Comparison of ENCODE assay signal across 31 cellular contexts in genomic region chr1:32685498-32685897, GRCh38. TPM values are rescaled to one million over a fixed set of nuclear protein-coding genes. Genes with fewer than 3 reads are reported as not detected.
DNase-seq lines count a peak whose midpoint lies in the region; ATAC-seq, FAIRE-seq and TF ChIP-seq lines count a peak whose summit lies in the region.
"Had no signal": no experiment of that assay in that cellular context is flagged by ENCODE, and none has a peak within 500 bp of the region (broad histone marks: within the 10 kb centered on the region; RNA-seq: fewer than 3 reads in every experiment).

No MANE protein-coding gene starts in this region.

- H3K27me3 Mint-ChIP-seq in activated naive CD4-positive, alpha-beta T cell treated with anti-CD3 and anti-CD28 coated beads, Interleukin-2, amount 50 U/mL, for 24 hours, result no peaks in the 10 kb centered on the region
- no peaks in the 10 kb centered on the region for H3K27me3 Mint-ChIP-seq in activated T-helper 2 cell treated with anti-CD3 and anti-CD28 coated beads, Interferon-gamma antibody, Interleukin-2, Interleukin-4, amounts not matched to agents 10 μg/mL and 5 μg/mL and 100 μg/mL, durations not matched to agents 14 hours and 24 hours and 36 hours (ENCODE audit: low read depth)
- H3K27me3 Mint-ChIP-seq: CD4-positive, CD25-positive, alpha-beta regulatory T cell; memory B cell had no signal

- intact Hi-C loops in K562 (cut with micrococcal nuclease), result no loop called here
- intact Hi-C loops in activated T-helper 2 cell treated with anti-CD3 and anti-CD28 coated beads, Interferon-gamma antibody, Interleukin-2, Interleukin-4, amounts not matched to agents 10 μg/mL and 5 μg/mL and 100 μg/mL, durations not matched to agents 14 hours and 24 hours and 36 hours (cut with micrococcal nuclease), result no loop called here

- TF ChIP-seq POLR2A in K562 (conservative IDR thresholded peaks at IDR 0.05) (peak; percentile 31), gastroesophageal sphincter (IDR thresholded peaks at IDR 0.05) (no peak)

- H3K4me3 Mint-ChIP-seq in activated naive CD4-positive, alpha-beta T cell treated with anti-CD3 and anti-CD28 coated beads, Interleukin-2, amount 50 U/mL, for 24 hours, result no peak overlapping the region
- no peak overlapping the region for H3K4me3 Mint-ChIP-seq in activated T-helper 2 cell treated with anti-CD3 and anti-CD28 coated beads, Interferon-gamma antibody, Interleukin-2, Interleukin-4, amounts not matched to agents 10 μg/mL and 5 μg/mL and 100 μg/mL, durations not matched to agents 14 hours and 24 hours and 36 hours (ENCODE audit: low read depth)
- H3K4me3 Mint-ChIP-seq: activated T-cell treated with anti-CD3 and anti-CD28 coated beads, Interleukin-2, amount 50 U/mL, for 72 hours; CD4-positive, CD25-positive, alpha-beta regulatory T cell; GM23338; HFFc6; memory B cell; neural progenitor cell had no signal

- no peak overlapping the region for H3K9ac ChIP-seq in K562 (ENCODE audit: insufficient read depth in 1 of 2, low read depth in 2 of 2, low read length in 2 of 2)
- H3K9ac ChIP-seq: neural progenitor cell, parathyroid adenoma, SK-N-SH had no signal

- FAIRE-seq in K562 (lab: Jason Lieb, UNC), result no peak
- FAIRE-seq in small intestine (lab: Jason Lieb, UNC), result no peak
- FAIRE-seq: A204.1, D721Med, endometrium had no signal

- no peaks in the 10 kb centered on the region for H3K27me3 ChIP-seq in K562 (ENCODE audit: control insufficient read depth in 2 of 2, insufficient read depth in 2 of 2, low read length in 2 of 2)
- no peaks in the 10 kb centered on the region for H3K27me3 ChIP-seq in gastroesophageal sphincter
- H3K27me3 ChIP-seq in small intestine (ENCODE audit: control insufficient read depth in 2 of 2, insufficient read depth in 2 of 2, low read length in 2 of 2), result no peaks in the 10 kb centered on the region
- H3K27me3 ChIP-seq: neural progenitor cell had no signal

- TF ChIP-seq RAD21 in K562 (CRISPR knock-in tag; conservative IDR thresholded peaks at IDR 0.05 in 1 of 2, IDR thresholded peaks at IDR 0.05 in 1 of 2), result no peak

- peaks cover 7% of the 10 kb centered on the region for H3K4me1 Mint-ChIP-seq in activated naive CD4-positive, alpha-beta T cell treated with anti-CD3 and anti-CD28 coated beads, Interleukin-2, amount 50 U/mL, for 24 hours
- peaks cover 11% of the 10 kb centered on the region for H3K4me1 Mint-ChIP-seq in activated T-helper 2 cell treated with anti-CD3 and anti-CD28 coated beads, Interferon-gamma antibody, Interleukin-2, Interleukin-4, amounts not matched to agents 10 μg/mL and 5 μg/mL and 100 μg/mL, durations not matched to agents 14 hours and 24 hours and 36 hours (ENCODE audit: low read depth)
- H3K4me1 Mint-ChIP-seq: CD4-positive, CD25-positive, alpha-beta regulatory T cell; GM23338; memory B cell; neural progenitor cell had no signal

- in situ Hi-C loops in K562 (cut with MboI), result no loop called here

- no peak for TF ChIP-seq EP300 in K562 (IDR thresholded peaks at IDR 0.05; ENCODE audit: low read length)
- no peak for TF ChIP-seq EP300 in gastroesophageal sphincter (IDR thresholded peaks at IDR 0.05)

- 0 out of 2 replicates have a peak, but pooled peaks cover 3% of the 10 kb centered on the region for H4K20me1 ChIP-seq in K562 (replicated peaks; ENCODE audit: control insufficient read depth, insufficient read depth, low read length)

- BruUV-seq in K562 (replicated peaks; lab: Mats Ljungman, UMichigan), result TSS peak; percentile 4

- peaks cover 7% of the 10 kb centered on the region for H3K36me3 Mint-ChIP-seq in activated naive CD4-positive, alpha-beta T cell treated with anti-CD3 and anti-CD28 coated beads, Interleukin-2, amount 50 U/mL, for 24 hours
- peaks cover 47% of the 10 kb centered on the region for H3K36me3 Mint-ChIP-seq in activated T-helper 2 cell treated with anti-CD3 and anti-CD28 coated beads, Interferon-gamma antibody, Interleukin-2, Interleukin-4, amounts not matched to agents 10 μg/mL and 5 μg/mL and 100 μg/mL, durations not matched to agents 14 hours and 24 hours and 36 hours (ENCODE audit: low read depth)

- no peak overlapping the region for H3K4me2 ChIP-seq in K562 (ENCODE audit: insufficient read depth, low read length)
- H3K4me2 ChIP-seq: GM23338, neural progenitor cell, SK-N-SH had no signal

- ATAC-seq in K562 (peak; percentile 18), gastroesophageal sphincter (no peak)
- ATAC-seq: activated T-cell treated with anti-CD3 and anti-CD28 coated beads, Interleukin-2, amount 50 U/mL, for 72 hours; GM23338 had no signal

- H3K9me3 Mint-ChIP-seq in activated naive CD4-positive, alpha-beta T cell treated with anti-CD3 and anti-CD28 coated beads, Interleukin-2, amount 50 U/mL, for 24 hours, result no peaks in the 10 kb centered on the region
- no peaks in the 10 kb centered on the region for H3K9me3 Mint-ChIP-seq in activated T-helper 2 cell treated with anti-CD3 and anti-CD28 coated beads, Interferon-gamma antibody, Interleukin-2, Interleukin-4, amounts not matched to agents 10 μg/mL and 5 μg/mL and 100 μg/mL, durations not matched to agents 14 hours and 24 hours and 36 hours
- H3K9me3 Mint-ChIP-seq: activated T-cell treated with anti-CD3 and anti-CD28 coated beads, Interleukin-2, amount 50 U/mL, for 72 hours; GM23338; HFFc6; memory B cell; neural progenitor cell had no signal

- H2AFZ ChIP-seq in K562 (ENCODE audit: low read depth, low read length), result no peak overlapping the region
- H2AFZ ChIP-seq: GM23338, neural progenitor cell, parathyroid adenoma had no signal

- H3K9me1 ChIP-seq in K562 (ENCODE audit: control insufficient read depth, insufficient read depth, low read length), result no peaks in the 10 kb centered on the region

- POLR2A ChIA-PET in K562 (lab: Yijun Ruan, JAX), result interaction anchor here (1.2 to 1.5 kb wide), 2 partner anchors 16 to 45 kb away, joined by 3 read pairs; no protein-coding TSS in a partner anchor

- H3K4me1 ChIP-seq in K562 (replicated peaks in 1 of 2; ENCODE audit: control insufficient read depth in 2 of 2, insufficient read depth in 2 of 2, low read length in 2 of 2) (no peaks in the 10 kb centered on the region), gastroesophageal sphincter (peaks cover 11 to 98% (median 35%) of the 10 kb centered on the region in 3 donors), small intestine (ENCODE audit: control insufficient read depth in 2 of 2, insufficient read depth in 1 of 2, low read depth in 1 of 2, low read length in 1 of 2) (peaks cover 0 to 3% of the 10 kb centered on the region in 2 donors)
- H3K4me1 ChIP-seq: neural progenitor cell had no signal

- H3K4me3 ChIP-seq in K562, result no peak overlapping the region
- no peak overlapping the region for H3K4me3 ChIP-seq in gastroesophageal sphincter
- no peak overlapping the region for H3K4me3 ChIP-seq in small intestine (ENCODE audit: low read depth in 1 of 2, low read length in 2 of 2)
- H3K4me3 ChIP-seq: GM23338, neural progenitor cell had no signal

- peak overlapping the region; percentile 37 for H3K27ac Mint-ChIP-seq in activated naive CD4-positive, alpha-beta T cell treated with anti-CD3 and anti-CD28 coated beads, Interleukin-2, amount 50 U/mL, for 24 hours
- no peak overlapping the region for H3K27ac Mint-ChIP-seq in activated T-helper 2 cell treated with anti-CD3 and anti-CD28 coated beads, Interferon-gamma antibody, Interleukin-2, Interleukin-4, amounts not matched to agents 10 μg/mL and 5 μg/mL and 100 μg/mL, durations not matched to agents 14 hours and 24 hours and 36 hours
- H3K27ac Mint-ChIP-seq: GM23338, memory B cell, neural progenitor cell had no signal

- DNase-seq in activated naive CD4-positive, alpha-beta T cell treated with Interleukin-2 at 50 U/mL for 16 hours, result no peak
- DNase-seq in K562 (ENCODE audit: extremely low read depth in 1 of 4, low spot score in 3 of 4) (no peak), small intestine (peak; percentile 28), NCI-H1417 (lab: John Stamatoyannopoulos, UW) (no peak)
- no peak for DNase-seq in activated T-helper 2 cell treated with anti-CD3 and anti-CD28 coated beads, Interferon-gamma antibody, Interleukin-2, Interleukin-4, amounts not matched to agents 10 μg/mL and 5 μg/mL and 100 μg/mL, durations not matched to agents 14 hours and 24 hours and 36 hours (ENCODE audit: low spot score)
- DNase-seq in activated CD8-positive, alpha-beta memory T cell treated with anti-CD3 and anti-CD28 coated beads for 24 hours, result no peak
- DNase-seq: activated naive CD4-positive, alpha-beta T cell treated with anti-CD3 and anti-CD28 coated beads, Interleukin-2, amount 50 U/mL, for 16 hours; activated T-cell treated with anti-CD3 and anti-CD28 coated beads, Interleukin-2, amount 50 U/mL, for 72 hours; anterior cingulate cortex; CD4-positive, CD25-positive, alpha-beta regulatory T cell; central memory CD4-positive, alpha-beta T cell; dermis blood vessel endothelial cell; EL; HFFc6; Karpas-422; NCI-H1436 treated with DMSO at 0.1 percent for 48 hours; NCI-H446; NCI-H774; SK-N-SH; stimulated activated naive CD4-positive, alpha-beta T cell treated with Interleukin-2 at 50 U/mL for 16 hours; T-helper 2 cell had no signal

- CTCF ChIA-PET in K562 (lab: Yijun Ruan, JAX; ENCODE audit: low intra/inter-chr PET ratio), result no interaction called here

- H3K9me3 ChIP-seq in K562 (replicated peaks; ENCODE audit: control insufficient read depth, insufficient read depth, low read depth, low read length), result no peaks in the 10 kb centered on the region
- no peaks in the 10 kb centered on the region for H3K9me3 ChIP-seq in gastroesophageal sphincter
- H3K9me3 ChIP-seq in small intestine (ENCODE audit: control insufficient read depth, low read depth), result no peaks in the 10 kb centered on the region
- H3K9me3 ChIP-seq: SK-N-SH had no signal

- H3K27ac ChIP-seq in K562 (ENCODE audit: extremely low read depth, low read depth, low read length), result no peak overlapping the region
- H3K27ac ChIP-seq in gastroesophageal sphincter, result peak overlapping the region; percentile 49 to 81 (median 71)
- no peak overlapping the region for H3K27ac ChIP-seq in small intestine (ENCODE audit: low read depth in 1 of 2, low read length in 1 of 2)
- H3K27ac ChIP-seq: parathyroid adenoma, RWPE1 had no signal

- H3K36me3 ChIP-seq in K562 (ENCODE audit: control insufficient read depth, insufficient read depth, low read length), result peaks cover 57% of the 10 kb centered on the region
- peaks cover 0 to 56% of the 10 kb centered on the region in 2 donors for H3K36me3 ChIP-seq in gastroesophageal sphincter
- peaks cover 4 to 8% of the 10 kb centered on the region in 2 donors for H3K36me3 ChIP-seq in small intestine (ENCODE audit: control insufficient read depth in 2 of 2, insufficient read depth in 2 of 2, low read length in 2 of 2)

- no peak for TF ChIP-seq CTCF in K562 (IDR thresholded peaks at IDR 0.05 in 2 of 3, conservative IDR thresholded peaks at IDR 0.05 in 1 of 3; ENCODE audit: insufficient read depth in 2 of 3, low read depth in 1 of 3, low read length in 3 of 3)
- no peak for TF ChIP-seq CTCF in gastroesophageal sphincter (IDR thresholded peaks at IDR 0.05)

- 52% methylated on average over 2 of the region's 2 CpGs for WGBS in K562 (ENCODE audit: insufficient coverage, low coverage, missing lambda C conversion rate)
- 49 to 72% methylated on average over 2 of the region's 2 CpGs for WGBS in gastroesophageal sphincter (ENCODE audit: low coverage in 1 of 2), 2 donors
- WGBS in small intestine, 3 donors, result 24 to 77% (median 53%) methylated on average over 2 of the region's 2 CpGs

- no peaks in the 10 kb centered on the region for H3K79me2 ChIP-seq in K562 (ENCODE audit: control insufficient read depth, insufficient read depth, low read length)
- H3K79me2 ChIP-seq: parathyroid adenoma had no signal

RNA-seq across cellular contexts. Expression of gene SYNC, which starts 17.1 kb away (rescaled TPM):
- 2.1 and 2.4 TPM in 2 replicates for total RNA-seq in K562 (2011; cell fraction: chromatin; rRNA removed; ENCODE audit: low replicate concordance)
- 1.7 and 1.8 TPM in 2 replicates for total RNA-seq in K562 (2011; cell fraction: nucleolus; rRNA removed)
- total RNA-seq in K562 (2011; cell fraction: nucleoplasm; rRNA removed), result 1.2 and 1.5 TPM in 2 replicates
- total RNA-seq in K562 (2014; rRNA removed) (0.86 and 1.1 TPM in 2 replicates), K562 (2014; rRNA removed; fragmentation: Illumina TruSeq; extraction: Trizol) (0.83 and 0.91 TPM in 2 replicates), K562 (2015; rRNA removed; fragmentation: Illumina TruSeq; extraction: Trizol) (0.87 and 1.1 TPM in 2 replicates), K562 (2021) (0.62 and 0.87 TPM in 2 replicates), gastroesophageal sphincter (100 to 1,000 TPM; 132 to 265 (median 167) TPM)
- polyA plus RNA-seq in K562 (2011; rRNA removed) (0.43 and 0.98 TPM in 2 replicates), K562 (2014; fragmentation: Illumina TruSeq; extraction: Trizol) (0.84 and 1.1 TPM in 2 replicates), K562 (2014; fragmentation: Nextera tagmentation; extraction: Ambion mirVana) (under 1 TPM; 0.49 to 0.74 TPM), K562 (2014; rRNA removed) (0.88 and 1.1 TPM in 2 replicates), small intestine (1 to 10 TPM; 1.1 to 4.7 (median 3.5) TPM)
- polyA plus RNA-seq in K562 (2011; cell fraction: cytosol; rRNA removed), result 0.16 and 0.22 TPM in 2 replicates
- 0.37 and 0.92 TPM in 2 replicates for polyA plus RNA-seq in K562 (2011; cell fraction: nucleus; rRNA removed)
- 0.26 and 0.47 TPM in 2 replicates for polyA plus RNA-seq in K562 (2012)
- polyA minus RNA-seq in K562 (2011; rRNA and poly(A)+ RNA removed), result 1.2 and 1.3 TPM in 2 replicates
- polyA minus RNA-seq in K562 (2011; cell fraction: cytosol; rRNA and poly(A)+ RNA removed), result 0.73 and 0.76 TPM in 2 replicates
- 0.22 and 0.54 TPM in 2 replicates for polyA minus RNA-seq in K562 (2011; cell fraction: nucleus; rRNA and poly(A)+ RNA removed)
- total RNA-seq in activated T-helper 2 cell treated with anti-CD3 and anti-CD28 coated beads, Interferon-gamma antibody, Interleukin-2, Interleukin-4, amounts not matched to agents 10 μg/mL and 5 μg/mL and 100 μg/mL, durations not matched to agents 14 hours and 24 hours and 36 hours, result not detected in 2 replicates
- total RNA-seq: activated T-cell treated with anti-CD3 and anti-CD28 coated beads, Interleukin-2, amount 50 U/mL, for 72 hours; CD4-positive, CD25-positive, alpha-beta regulatory T cell; GM23338 had no signal
- polyA plus RNA-seq: CD4-positive, CD25-positive, alpha-beta regulatory T cell; GM23338 had no signal

RNA-seq across cellular contexts. Expression of gene RBBP4, which starts 34.5 kb away (rescaled TPM):
- total RNA-seq in K562 (2011; cell fraction: chromatin; rRNA removed; ENCODE audit: low replicate concordance), result 328 and 440 TPM in 2 replicates
- total RNA-seq in K562 (2011; cell fraction: nucleolus; rRNA removed), result 128 and 154 TPM in 2 replicates
- total RNA-seq in K562 (2011; cell fraction: nucleoplasm; rRNA removed), result 199 and 220 TPM in 2 replicates
- 185 and 228 TPM in 2 replicates for total RNA-seq in K562 (2014; rRNA removed)
- total RNA-seq in K562 (2014; rRNA removed; fragmentation: Illumina TruSeq; extraction: Trizol), result 321 and 363 TPM in 2 replicates
- 245 and 259 TPM in 2 replicates for total RNA-seq in K562 (2015; rRNA removed; fragmentation: Illumina TruSeq; extraction: Trizol)
- total RNA-seq in K562 (2021), result 387 and 409 TPM in 2 replicates
- polyA plus RNA-seq in K562 (2011; rRNA removed), result 193 and 262 TPM in 2 replicates
- polyA plus RNA-seq in K562 (2011; cell fraction: cytosol; rRNA removed), result 92.5 and 178 TPM in 2 replicates
- 133 and 195 TPM in 2 replicates for polyA plus RNA-seq in K562 (2011; cell fraction: nucleus; rRNA removed)
- 259 and 329 TPM in 2 replicates for polyA plus RNA-seq in K562 (2012)
- 293 and 326 TPM in 2 replicates for polyA plus RNA-seq in K562 (2014; fragmentation: Illumina TruSeq; extraction: Trizol)
- 100 to 1,000 TPM; 248 to 285 TPM for polyA plus RNA-seq in K562 (2014; fragmentation: Nextera tagmentation; extraction: Ambion mirVana)
- polyA plus RNA-seq in K562 (2014; rRNA removed), result 247 and 254 TPM in 2 replicates
- polyA minus RNA-seq in K562 (2011; rRNA and poly(A)+ RNA removed), result 391 and 487 TPM in 2 replicates
- 178 and 220 TPM in 2 replicates for polyA minus RNA-seq in K562 (2011; cell fraction: cytosol; rRNA and poly(A)+ RNA removed)
- 63.1 and 166 TPM in 2 replicates for polyA minus RNA-seq in K562 (2011; cell fraction: nucleus; rRNA and poly(A)+ RNA removed)
- 100 to 1,000 TPM in 2 of 4 donors, 10 to 100 TPM in 2; 87.4 to 111 (median 100) TPM for total RNA-seq in gastroesophageal sphincter
- polyA plus RNA-seq in small intestine, result 10 to 100 TPM; 38.7 to 74.9 (median 45.1) TPM
- total RNA-seq in activated T-helper 2 cell treated with anti-CD3 and anti-CD28 coated beads, Interferon-gamma antibody, Interleukin-2, Interleukin-4, amounts not matched to agents 10 μg/mL and 5 μg/mL and 100 μg/mL, durations not matched to agents 14 hours and 24 hours and 36 hours, result 325 TPM in 2 replicates

RNA-seq across cellular contexts. Expression of gene ZBTB8OS, which starts 35.1 kb away (rescaled TPM):
- 58.9 and 105 TPM in 2 replicates for total RNA-seq in K562 (2011; cell fraction: chromatin; rRNA removed; ENCODE audit: low replicate concordance)
- 34.9 and 36.2 TPM in 2 replicates for total RNA-seq in K562 (2011; cell fraction: nucleolus; rRNA removed)
- 58.9 and 112 TPM in 2 replicates for total RNA-seq in K562 (2011; cell fraction: nucleoplasm; rRNA removed)
- total RNA-seq in K562 (2014; rRNA removed) (57.8 and 59.0 TPM in 2 replicates), K562 (2014; rRNA removed; fragmentation: Illumina TruSeq; extraction: Trizol) (110 and 130 TPM in 2 replicates), K562 (2015; rRNA removed; fragmentation: Illumina TruSeq; extraction: Trizol) (104 and 107 TPM in 2 replicates), K562 (2021) (54.8 and 65.0 TPM in 2 replicates), gastroesophageal sphincter (10 to 100 TPM; 17.7 to 31.0 (median 28.1) TPM)
- polyA plus RNA-seq in K562 (2011; rRNA removed) (86.5 and 114 TPM in 2 replicates), K562 (2014; fragmentation: Illumina TruSeq; extraction: Trizol) (104 TPM in 2 replicates), K562 (2014; fragmentation: Nextera tagmentation; extraction: Ambion mirVana) (100 to 1,000 TPM; 188 to 230 TPM), K562 (2014; rRNA removed) (104 and 133 TPM in 2 replicates), small intestine (10 to 100 TPM; 55.7 to 98.4 (median 90.8) TPM)
- 29.5 and 65.1 TPM in 2 replicates for polyA plus RNA-seq in K562 (2011; cell fraction: cytosol; rRNA removed)
- polyA plus RNA-seq in K562 (2011; cell fraction: nucleus; rRNA removed), result 23.2 and 42.5 TPM in 2 replicates
- 63.5 and 115 TPM in 2 replicates for polyA plus RNA-seq in K562 (2012)
- 77.0 and 79.3 TPM in 2 replicates for polyA minus RNA-seq in K562 (2011; rRNA and poly(A)+ RNA removed)
- 10.2 and 15.9 TPM in 2 replicates for polyA minus RNA-seq in K562 (2011; cell fraction: cytosol; rRNA and poly(A)+ RNA removed)
- 8.2 and 15.6 TPM in 2 replicates for polyA minus RNA-seq in K562 (2011; cell fraction: nucleus; rRNA and poly(A)+ RNA removed)
- total RNA-seq in activated T-helper 2 cell treated with anti-CD3 and anti-CD28 coated beads, Interferon-gamma antibody, Interleukin-2, Interleukin-4, amounts not matched to agents 10 μg/mL and 5 μg/mL and 100 μg/mL, durations not matched to agents 14 hours and 24 hours and 36 hours, result 48.0 and 49.8 TPM in 2 replicates

Comparison
In these comparisons a context has a peak if more than half of its experiments do, and no peak if none do; other contexts are left out.
1. H3K27ac ChIP-seq: peak in gastroesophageal sphincter (4 of 4); none in K562 (single experiment) and small intestine (0 of 2).
2. RNA of gene SYNC, which starts 17.1 kb away (total RNA-seq): 132 to 265 TPM in gastroesophageal sphincter; 0.62 to 2.4 TPM in K562 and not detected in activated T-helper 2 cell treated with anti-CD3 and anti-CD28 coated beads, Interferon-gamma antibody, Interleukin-2, Interleukin-4, amounts not matched to agents 10 μg/mL and 5 μg/mL and 100 μg/mL, durations not matched to agents 14 hours and 24 hours and 36 hours; every median in the first group is over 10 times any median in the second.